8 cellular contexts compared by ENCODE assay signal in genomic region chr3:72346526-72346926, GRCh38.
DNase-seq lines count a peak whose midpoint lies in the region; ATAC-seq and TF ChIP-seq lines count a peak whose summit lies in the region.

No MANE protein-coding gene starts in this region.

- TF ChIP-seq CTCF in Loucy (conservative IDR thresholded peaks at IDR 0.05; ENCODE audit: low read length) (no peak), choroid plexus epithelial cell (conservative IDR thresholded peaks at IDR 0.05; ENCODE audit: low read depth, low read length) (no peak), neutrophil (IDR thresholded peaks at IDR 0.05) (no peak), GM13977 (IDR thresholded peaks at IDR 0.05; ENCODE audit: extremely low read depth, insufficient read depth, missing control alignments) (no peak)

- ATAC-seq in HG02884 (IDR thresholded peaks at IDR 0.05; ENCODE audit: unreplicated experiment) (no peak), HG02973 (IDR thresholded peaks at IDR 0.05; ENCODE audit: unreplicated experiment) (no peak)

- in situ Hi-C loops in GM13977 (cut with MboI; ENCODE audit: low pct_unique_long_range_greater_than_20kb, low sequenced_read_pairs, unreplicated experiment): no loop called here

- H3K4me1 ChIP-seq in Loucy (ENCODE audit: insufficient read depth, low read length, poor library complexity, severe bottlenecking) (peaks cover 87% of the 10 kb centered on the region), neutrophil (ENCODE audit: control insufficient read depth in 1 of 2, insufficient read depth in 1 of 2, low read depth in 1 of 2, low read length in 1 of 2) (peaks cover 30 to 43% of the 10 kb centered on the region in 2 experiments)

- peaks cover 27% of the 10 kb centered on the region for H3F3A ChIP-seq in Loucy (ENCODE audit: low read depth)

- H3K9me2 ChIP-seq in Loucy (replicated peaks; ENCODE audit: low read depth, low read length): no peaks in the 10 kb centered on the region

- no peaks in the 10 kb centered on the region for H3K79me2 ChIP-seq in Loucy (ENCODE audit: insufficient read depth, low read length)

- H3K9ac ChIP-seq in Loucy (ENCODE audit: low read depth, low read length, poor library complexity, severe bottlenecking): peak overlapping the region; percentile 82

- no peaks in the 10 kb centered on the region for H3K27me3 ChIP-seq in Loucy (ENCODE audit: insufficient read depth, low read length, poor library complexity, severe bottlenecking)
- no peaks in the 10 kb centered on the region for H3K27me3 ChIP-seq in neutrophil

- DNase-seq in Daoy (ENCODE audit: low read depth) (peak; percentile 88), choroid plexus epithelial cell (ENCODE audit: low read depth) (peak; percentile 98), GM13977 (ENCODE audit: low spot score) (no peak), OCI-M1 (lab: John Stamatoyannopoulos, UW) (no peak)

- H3K4me2 ChIP-seq in Loucy (ENCODE audit: low read depth, low read length, poor library complexity, severe bottlenecking): peak overlapping the region; percentile 73

- H3K9me3 ChIP-seq in Loucy (ENCODE audit: insufficient read depth, low read depth, low read length): no peaks in the 10 kb centered on the region
- no peaks in the 10 kb centered on the region for H3K9me3 ChIP-seq in neutrophil

- H4K20me1 ChIP-seq in Loucy (ENCODE audit: insufficient read depth, low read length, poor library complexity, severe bottlenecking): no peaks in the 10 kb centered on the region

- H3K36me3 ChIP-seq in Loucy (ENCODE audit: insufficient read depth, low read length) (no peaks in the 10 kb centered on the region), neutrophil (no peaks in the 10 kb centered on the region)

- H3K4me3 ChIP-seq in Loucy (ENCODE audit: low read length, poor library complexity, severe bottlenecking): peak overlapping the region; percentile 64
- H3K4me3 ChIP-seq in choroid plexus epithelial cell (ENCODE audit: low read depth, low read length): no peak overlapping the region
- H3K4me3 ChIP-seq in neutrophil (ENCODE audit: low read depth in 1 of 2, low read length in 1 of 2): no peak overlapping the region

- H3K27ac ChIP-seq in neutrophil: peak overlapping the region; percentile 27

- no peak overlapping the region for H2AFZ ChIP-seq in Loucy (ENCODE audit: low read length)

Comparison
In these comparisons a context has a peak if more than half of its experiments do, and no peak if none do; other contexts are left out.
1. DNase-seq: peak in Daoy (single experiment) and choroid plexus epithelial cell (single experiment); none in GM13977 (single experiment) and OCI-M1 (single experiment).